ENCODE assay signal across 24 cellular contexts in genomic region chr17:44358066-44358465, GRCh38. TPM values are rescaled to one million over a fixed set of nuclear protein-coding genes. Genes with fewer than 3 reads are reported as not detected.
"Had no signal": no experiment of that assay in that cellular context is flagged by ENCODE, and none has a peak within 500 bp of the region (broad histone marks: within the 10 kb centered on the region; RNA-seq: fewer than 3 reads in every experiment).

No MANE protein-coding gene starts in this region.

- H3K9me3 ChIP-seq: psoas muscle, spleen, testis, tibial nerve had no signal

- H3K27ac ChIP-seq: hepatocyte, neural progenitor cell, psoas muscle, spleen, testis, tibial nerve had no signal

- H3K36me3 ChIP-seq: neural progenitor cell had no signal

- ATAC-seq: effector memory CD8-positive, alpha-beta T cell; left colon; left ventricle myocardium superior; psoas muscle; sciatic nerve; stimulated activated memory B cell treated with anti-CD40 and anti-IgM and Interleukin-4, amounts not matched to agents 10 μg/mL and 1 μg/mL and 100 μg/mL, for 72 hours had no signal

- H3K4me3 ChIP-seq: hepatocyte, lung, neural progenitor cell, psoas muscle, spleen, testis, tibial nerve had no signal

- H3K9me3 Mint-ChIP-seq: effector memory CD8-positive, alpha-beta T cell; neural progenitor cell; stimulated activated memory B cell treated with anti-CD40 and anti-IgM and Interleukin-4, amounts not matched to agents 10 μg/mL and 1 μg/mL and 100 μg/mL, for 72 hours; stimulated activated naive CD8-positive, alpha-beta T cell treated with anti-CD3 and anti-CD28 coated beads, Interleukin-15, Interleukin-2, amounts not matched to agents 100 ng/mL and 50 ng/mL, for 24 hours had no signal

- DNase-seq: effector memory CD8-positive, alpha-beta T cell; foreskin melanocyte; head of caudate nucleus; kidney; left colon; left ventricle myocardium superior; mesenchymal stem cell; midbrain; occipital lobe; psoas muscle; retina; spleen; stimulated activated CD4-positive, alpha-beta T cell treated with anti-CD3 and anti-CD28 coated beads, Interleukin-15, amount 100 ng/mL, for 24 hours; stimulated activated CD4-positive, alpha-beta T cell treated with anti-CD3 and anti-CD28 coated beads, Interleukin-1b, Interleukin-23, amount 100 ng/mL, for 48 hours; stimulated activated CD4-positive, alpha-beta T cell treated with anti-CD3 and anti-CD28 coated beads, Interleukin-4, amount 100 ng/mL, for 24 hours; testis had no signal

- H3K27ac Mint-ChIP-seq: neural progenitor cell; stimulated activated naive CD8-positive, alpha-beta T cell treated with anti-CD3 and anti-CD28 coated beads, Interleukin-15, Interleukin-2, amounts not matched to agents 100 ng/mL and 50 ng/mL, for 24 hours had no signal

- H3K27me3 ChIP-seq: hepatocyte, testis had no signal

- H3K9ac ChIP-seq: neural progenitor cell had no signal

- H3K4me3 Mint-ChIP-seq: effector memory CD8-positive, alpha-beta T cell; neural progenitor cell; stimulated activated memory B cell treated with anti-CD40 and anti-IgM and Interleukin-4, amounts not matched to agents 10 μg/mL and 1 μg/mL and 100 μg/mL, for 72 hours; stimulated activated naive CD8-positive, alpha-beta T cell treated with anti-CD3 and anti-CD28 coated beads, Interleukin-15, Interleukin-2, amounts not matched to agents 100 ng/mL and 50 ng/mL, for 24 hours had no signal

RNA-seq across cellular contexts. Expression of gene RUNDC3A, which starts 49.7 kb away (rescaled TPM):
- total RNA-seq: endothelial cell of umbilical vein, tibial nerve had no signal
